In the genomic region with DNA sequence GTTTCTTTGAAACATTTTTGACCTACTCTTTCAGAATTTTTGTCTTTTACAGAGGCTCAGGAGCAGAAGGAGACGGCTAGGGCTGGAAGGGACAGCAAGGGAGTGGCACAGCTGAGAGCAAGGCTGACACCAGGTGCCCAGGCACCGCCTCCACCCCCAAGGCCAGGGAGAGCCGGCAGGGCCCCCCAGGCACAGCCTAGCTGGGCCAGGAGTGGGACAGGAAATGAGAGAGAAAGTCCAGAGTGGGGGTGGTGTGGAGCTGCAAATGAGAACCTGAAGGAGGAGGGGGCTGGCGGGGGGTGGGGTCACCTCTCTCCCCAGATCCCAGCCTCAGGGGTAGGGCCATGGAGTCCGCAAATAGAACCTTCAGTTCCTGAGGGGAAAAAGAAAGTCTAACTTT, we compare ENCODE assay signal across 15 cellular contexts.
"Had no signal": no experiment of that assay in that cellular context is flagged by ENCODE, and none has a peak within 500 bp of the region (broad histone marks: within the 10 kb centered on the region; RNA-seq: fewer than 3 reads in every experiment).

No MANE protein-coding gene starts in this region.

- H3K36me3 Mint-ChIP-seq: activated naive CD8-positive, alpha-beta T cell treated with anti-CD3 and anti-CD28 coated beads, Interleukin-2, amount 10 ng/mL, durations not matched to agents 7 days and 5 days had no signal

- H3K4me1 ChIP-seq: ascending aorta, right atrium auricular region had no signal

- H3K9me3 Mint-ChIP-seq: activated naive CD8-positive, alpha-beta T cell treated with anti-CD3 and anti-CD28 coated beads, Interleukin-2, amount 10 ng/mL, durations not matched to agents 7 days and 5 days had no signal

- H3K27ac Mint-ChIP-seq: activated naive CD8-positive, alpha-beta T cell treated with anti-CD3 and anti-CD28 coated beads, Interleukin-2, amount 10 ng/mL, durations not matched to agents 7 days and 5 days had no signal

- ATAC-seq: activated CD4-positive, CD25-positive, alpha-beta regulatory T cell treated with anti-CD3 and anti-CD28 coated beads, Interleukin-2, amount 50 U/mL, for 24 hours; heart left ventricle; left ventricle myocardium superior had no signal

- DNase-seq: activated gamma-delta T cell; activated naive CD8-positive, alpha-beta T cell treated with anti-CD3 and anti-CD28 coated beads, Interleukin-2, amount 10 ng/mL, durations not matched to agents 7 days and 5 days; activated T-cell treated with anti-CD3 and anti-CD28 coated beads, Interleukin-2, amount 50 U/mL, for 1 hour; effector CD4-positive, alpha-beta T cell; foreskin melanocyte; heart left ventricle; kidney; left ventricle myocardium superior; nucleus accumbens; small intestine; T-helper 2 cell; trophoblast cell had no signal

- H3K9me3 ChIP-seq: ascending aorta, heart left ventricle, right atrium auricular region had no signal

- H3K27me3 ChIP-seq: ascending aorta, right atrium auricular region had no signal

- H3K36me3 ChIP-seq: ascending aorta, heart left ventricle, right atrium auricular region had no signal

- H3K4me3 Mint-ChIP-seq: activated naive CD8-positive, alpha-beta T cell treated with anti-CD3 and anti-CD28 coated beads, Interleukin-2, amount 10 ng/mL, durations not matched to agents 7 days and 5 days had no signal

- H3K27ac ChIP-seq: ascending aorta, heart left ventricle, right atrium auricular region had no signal

- H3K4me3 ChIP-seq: ascending aorta, heart left ventricle, right atrium auricular region had no signal
